ENCODE assay signal across 6 cellular contexts in genomic region chr11:726278-726915, GRCh38. TPM values are rescaled to one million over a fixed set of nuclear protein-coding genes. Genes with fewer than 3 reads are reported as not detected.
DNase-seq lines count a peak whose midpoint lies in the region; ATAC-seq and TF ChIP-seq lines count a peak whose summit lies in the region.

No MANE protein-coding gene starts in this region.

- peaks cover 9% of the 10 kb centered on the region for H3K4me1 Mint-ChIP-seq in T-helper 2 cell treated with Interferon-gamma antibody and Interleukin-4, amounts not matched to agents 5 μg/mL and 100 μg/mL, for 36 hours (ENCODE audit: low read depth)

- no peak for TF ChIP-seq CTCF in GM20000 (IDR thresholded peaks at IDR 0.05; ENCODE audit: extremely low read depth, missing control alignments)

- peak overlapping the region; percentile 85 to 89 for H3K27ac ChIP-seq in esophagus (ENCODE audit: low read depth in 2 of 2, low read length in 1 of 2)

- peaks cover 2 to 20% of the 10 kb centered on the region in 2 donors for H3K4me1 ChIP-seq in esophagus (ENCODE audit: control insufficient read depth in 2 of 2, insufficient read depth in 2 of 2, low read length in 1 of 2)

- peaks cover 0 to 25% of the 10 kb centered on the region in 2 donors for H3K36me3 ChIP-seq in esophagus (ENCODE audit: control insufficient read depth in 2 of 2, insufficient read depth in 2 of 2, low read length in 1 of 2)

- H3K27ac Mint-ChIP-seq in T-helper 2 cell treated with Interferon-gamma antibody and Interleukin-4, amounts not matched to agents 5 μg/mL and 100 μg/mL, for 36 hours: peak overlapping the region; percentile 36

- ATAC-seq in HG03469 (IDR thresholded peaks at IDR 0.05; ENCODE audit: unreplicated experiment): no peak

- peak; percentile 89 for DNase-seq in GM20000 (ENCODE audit: low spot score)
- peak; percentile 57 for DNase-seq in T-helper 2 cell treated with Interferon-gamma antibody and Interleukin-4, amounts not matched to agents 5 μg/mL and 100 μg/mL, for 36 hours (ENCODE audit: low spot score)
- peak; percentile 49 for DNase-seq in stimulated activated CD4-positive, alpha-beta T cell treated with anti-CD3 and anti-CD28 coated beads, Interleukin-4, amount 100 ng/mL, for 24 hours
- no peak for DNase-seq in NCI-H1694 (lab: John Stamatoyannopoulos, UW)

- peaks cover 19% of the 10 kb centered on the region for H3K27me3 Mint-ChIP-seq in T-helper 2 cell treated with Interferon-gamma antibody and Interleukin-4, amounts not matched to agents 5 μg/mL and 100 μg/mL, for 36 hours (ENCODE audit: low read depth)

- 6 to 11% methylated on average over 43 to 57 of the region's 57 CpGs for WGBS in esophagus, 2 donors

- H3K9me3 ChIP-seq in esophagus (ENCODE audit: control insufficient read depth in 2 of 2, insufficient read depth in 1 of 2, low read depth in 1 of 2, low read length in 1 of 2): no peaks in the 10 kb centered on the region

- H3K27me3 ChIP-seq in esophagus (ENCODE audit: control insufficient read depth in 1 of 2, insufficient read depth in 2 of 2, low read length in 2 of 2): no peaks in the 10 kb centered on the region

- H3K36me3 Mint-ChIP-seq in T-helper 2 cell treated with Interferon-gamma antibody and Interleukin-4, amounts not matched to agents 5 μg/mL and 100 μg/mL, for 36 hours (ENCODE audit: low read depth): no peaks in the 10 kb centered on the region

- peak overlapping the region in 1 of 2 donors; percentile 14 for H3K4me3 ChIP-seq in esophagus (ENCODE audit: low read depth in 1 of 2, low read length in 2 of 2)

- peak overlapping the region; percentile 54 for H3K4me3 Mint-ChIP-seq in T-helper 2 cell treated with Interferon-gamma antibody and Interleukin-4, amounts not matched to agents 5 μg/mL and 100 μg/mL, for 36 hours

- H3K9me3 Mint-ChIP-seq in T-helper 2 cell treated with Interferon-gamma antibody and Interleukin-4, amounts not matched to agents 5 μg/mL and 100 μg/mL, for 36 hours: no peaks in the 10 kb centered on the region

RNA-seq across cellular contexts. Expression of gene EPS8L2, which starts 20.4 kb away (rescaled TPM):
- polyA plus RNA-seq in esophagus: 100 to 1,000 TPM; 254 to 440 TPM

RNA-seq across cellular contexts. Expression of gene TALDO1, which starts 20.9 kb away (rescaled TPM):
- 100 to 1,000 TPM; 228 to 278 TPM for polyA plus RNA-seq in esophagus

RNA-seq across cellular contexts. Expression of gene TMEM80, which starts 30.8 kb away (rescaled TPM):
- 10 to 100 TPM; 25.0 to 53.9 TPM for polyA plus RNA-seq in esophagus

RNA-seq across cellular contexts. Expression of gene DEAF1, which starts 31.4 kb away (rescaled TPM):
- polyA plus RNA-seq in esophagus: 10 to 100 TPM; 20.3 to 42.4 TPM

RNA-seq across cellular contexts. Expression of gene GATD1, which starts 50.9 kb away (rescaled TPM):
- polyA plus RNA-seq in esophagus: 10 to 100 TPM; 23.1 to 49.2 TPM
